Comparison of ENCODE assay signal across 8 cellular contexts in the genomic region with DNA sequence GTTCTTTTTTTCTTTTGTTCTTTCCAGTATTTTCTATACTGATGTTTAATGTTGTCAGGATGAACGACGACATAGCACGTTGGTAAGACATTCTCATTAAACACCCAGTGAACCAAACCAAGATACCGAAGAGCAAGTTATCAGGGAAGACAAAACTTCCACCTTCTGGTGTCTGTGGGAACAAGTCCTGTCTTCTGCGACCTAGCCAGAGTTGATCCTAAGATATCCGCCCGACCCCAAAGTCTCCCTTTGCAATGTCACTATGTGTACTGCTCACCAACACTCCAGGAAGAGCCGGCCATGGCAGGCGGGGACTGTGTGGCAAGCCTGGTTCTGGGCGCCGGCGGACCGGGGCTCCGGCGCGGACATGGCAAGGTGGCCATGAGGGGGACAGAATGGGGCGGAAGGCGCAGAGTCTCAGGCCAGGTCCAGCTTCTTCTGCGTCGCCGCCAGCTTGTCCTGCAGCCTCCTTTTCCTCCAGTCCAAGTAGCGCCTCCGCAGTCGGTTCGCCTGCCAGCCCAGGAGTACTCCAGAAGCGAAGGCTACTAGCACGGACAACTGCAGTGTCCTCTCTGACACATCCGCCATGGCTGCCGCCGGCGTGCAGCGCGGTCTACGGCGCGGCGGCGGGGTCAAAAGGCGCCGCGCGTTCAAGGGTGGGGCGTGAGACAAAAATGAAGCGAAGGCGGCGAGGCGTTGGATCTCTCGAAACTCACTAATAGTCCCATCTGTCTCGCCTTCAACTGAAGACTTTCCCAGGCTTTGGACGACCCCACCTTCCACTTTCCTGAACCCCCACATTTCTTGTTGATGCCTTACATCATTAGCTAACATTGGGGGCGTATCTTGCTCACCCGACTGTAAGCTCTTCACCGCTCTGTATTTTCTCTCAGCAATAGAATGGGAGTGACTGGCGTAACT. TPM values are rescaled to one million over a fixed set of nuclear protein-coding genes. Genes with fewer than 3 reads are reported as not detected.
DNase-seq lines count a peak whose midpoint lies in the region; ATAC-seq and TF ChIP-seq lines count a peak whose summit lies in the region.

A gene with protein sequence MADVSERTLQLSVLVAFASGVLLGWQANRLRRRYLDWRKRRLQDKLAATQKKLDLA (minus strand): TSS at position 610 of the 921 bp plus-strand sequence. CDS start 22 bp downstream, at position 588.

- H3K9me3 Mint-ChIP-seq in activated naive CD4-positive, alpha-beta T cell treated with anti-CD3 and anti-CD28 coated beads, Interleukin-2, amount 50 U/mL, for 24 hours = no peaks in the 10 kb centered on the region

- H3K27me3 ChIP-seq in HAP-1 (ENCODE audit: low read depth) (peaks cover 4% of the 10 kb centered on the region; the same call in 1 of the 2 replicates), MG63 (no peaks in the 10 kb centered on the region; the same call in none of the 2 replicates), osteoblast (ENCODE audit: insufficient read depth, low read length) (peaks cover 31% of the 10 kb centered on the region), thoracic aorta (replicated peaks; ENCODE audit: insufficient read depth) (no peaks in the 10 kb centered on the region)

- no peaks in the 10 kb centered on the region for H4K20me1 ChIP-seq in osteoblast (ENCODE audit: insufficient read depth, low read length)

- peak within 1 kb of the TSS; percentile 98 for H3K27ac Mint-ChIP-seq in activated naive CD4-positive, alpha-beta T cell treated with anti-CD3 and anti-CD28 coated beads, Interleukin-2, amount 50 U/mL, for 24 hours

- H3K27me3 Mint-ChIP-seq in activated naive CD4-positive, alpha-beta T cell treated with anti-CD3 and anti-CD28 coated beads, Interleukin-2, amount 50 U/mL, for 24 hours = peaks cover 16% of the 10 kb centered on the region

- H3K36me3 ChIP-seq in HAP-1 (replicated peaks) = peaks cover 13% of the 10 kb centered on the region
- peaks cover 15% of the 10 kb centered on the region for H3K36me3 ChIP-seq in MG63
- H3K36me3 ChIP-seq in osteoblast (ENCODE audit: insufficient read depth, low read length) = peaks cover 6% of the 10 kb centered on the region
- H3K36me3 ChIP-seq in thoracic aorta = no peaks in the 10 kb centered on the region

- H3K4me1 Mint-ChIP-seq in activated naive CD4-positive, alpha-beta T cell treated with anti-CD3 and anti-CD28 coated beads, Interleukin-2, amount 50 U/mL, for 24 hours = peaks cover 25% of the 10 kb centered on the region

- peak within 1 kb of the TSS; percentile 98 for H3K4me3 Mint-ChIP-seq in activated naive CD4-positive, alpha-beta T cell treated with anti-CD3 and anti-CD28 coated beads, Interleukin-2, amount 50 U/mL, for 24 hours

- TF ChIP-seq CTCF in osteoblast (IDR thresholded peaks at IDR 0.05; ENCODE audit: extremely low read depth, low read depth, low read length) (no peak), thoracic aorta (IDR thresholded peaks at IDR 0.05) (no peak)

- H3K4me2 ChIP-seq in osteoblast (ENCODE audit: insufficient read depth, low read length) = peak within 1 kb of the TSS; percentile 96

- peaks cover 7% of the 10 kb centered on the region for H3K4me1 ChIP-seq in HAP-1
- peaks cover 12% of the 10 kb centered on the region for H3K4me1 ChIP-seq in osteoblast (ENCODE audit: insufficient read depth, low read length)
- peaks cover 6 to 13% of the 10 kb centered on the region in 2 donors for H3K4me1 ChIP-seq in thoracic aorta (ENCODE audit: control insufficient read depth in 1 of 2, low read depth in 2 of 2)

- H2AFZ ChIP-seq in osteoblast (ENCODE audit: low read length) = peak within 1 kb of the TSS; percentile 99

- ATAC-seq in SK-N-SH treated with all-trans-retinoic acid at 6 μM for 48 hours (peak; percentile 97), thoracic aorta (ENCODE audit: insufficient number of reproducible peaks, low FRiP score, low read depth) (peak; percentile 68)

- peak; percentile 32 for DNase-seq in GM04503 (ENCODE audit: low read depth)
- peak; percentile 56 to 73 for DNase-seq in HAP-1 (ENCODE audit: low spot score in 2 of 2)
- DNase-seq in MG63 = peak; percentile 76
- peak; percentile 68 for DNase-seq in globus pallidus (ENCODE audit: low spot score)
- peak; percentile 91 for DNase-seq in osteoblast (ENCODE audit: insufficient read length, low spot score, missing footprints)
- DNase-seq in thoracic aorta (ENCODE audit: low spot score) = peak; percentile 7

- H3K4me3 ChIP-seq in HAP-1 (peak within 1 kb of the TSS; percentile 58), MG63 (peak within 1 kb of the TSS; percentile 92), osteoblast (ENCODE audit: insufficient read depth, low read length) (peak within 1 kb of the TSS; percentile 98), thoracic aorta (peak within 1 kb of the TSS; percentile 85)

- H3K27ac ChIP-seq in osteoblast (ENCODE audit: low read depth, low read length) (peak within 1 kb of the TSS; percentile 74), thoracic aorta (peak within 1 kb of the TSS; percentile 71 to 72)

- H3K9me3 ChIP-seq in HAP-1 (no peaks in the 10 kb centered on the region; the same call in 1 of the 2 replicates), MG63 (peaks cover 7% of the 10 kb centered on the region; the same call in 1 of the 2 replicates), osteoblast (ENCODE audit: low read depth, low read length) (no peaks in the 10 kb centered on the region), thoracic aorta (no peaks in the 10 kb centered on the region)

- H3K36me3 Mint-ChIP-seq in activated naive CD4-positive, alpha-beta T cell treated with anti-CD3 and anti-CD28 coated beads, Interleukin-2, amount 50 U/mL, for 24 hours = peaks cover 7% of the 10 kb centered on the region

- H3K79me2 ChIP-seq in osteoblast (ENCODE audit: insufficient read depth, low read length) = peaks cover 15% of the 10 kb centered on the region

- in situ Hi-C loops in HAP-1 (cut with MboI; ENCODE audit: low sequenced_read_pairs) = no loop called here

TF ChIP-seq in SK-N-SH treated with all-trans-retinoic acid at 6 μM for 48 hours, 23 proteins besides CTCF, POLR2A, EP300 and RAD21:
- TF ChIP-seq TOX (CRISPR knock-in tag; IDR thresholded peaks at IDR 0.05; ENCODE audit: borderline replicate concordance) (no peak), ARNTL (CRISPR knock-in tag; IDR thresholded peaks at IDR 0.05; ENCODE audit: borderline replicate concordance, low read depth) (no peak), ZFP3 (CRISPR knock-in tag; IDR thresholded peaks at IDR 0.05) (peak; percentile 71; the same call in 1 of the 2 replicates)
- TF ChIP-seq, protein P1, sequence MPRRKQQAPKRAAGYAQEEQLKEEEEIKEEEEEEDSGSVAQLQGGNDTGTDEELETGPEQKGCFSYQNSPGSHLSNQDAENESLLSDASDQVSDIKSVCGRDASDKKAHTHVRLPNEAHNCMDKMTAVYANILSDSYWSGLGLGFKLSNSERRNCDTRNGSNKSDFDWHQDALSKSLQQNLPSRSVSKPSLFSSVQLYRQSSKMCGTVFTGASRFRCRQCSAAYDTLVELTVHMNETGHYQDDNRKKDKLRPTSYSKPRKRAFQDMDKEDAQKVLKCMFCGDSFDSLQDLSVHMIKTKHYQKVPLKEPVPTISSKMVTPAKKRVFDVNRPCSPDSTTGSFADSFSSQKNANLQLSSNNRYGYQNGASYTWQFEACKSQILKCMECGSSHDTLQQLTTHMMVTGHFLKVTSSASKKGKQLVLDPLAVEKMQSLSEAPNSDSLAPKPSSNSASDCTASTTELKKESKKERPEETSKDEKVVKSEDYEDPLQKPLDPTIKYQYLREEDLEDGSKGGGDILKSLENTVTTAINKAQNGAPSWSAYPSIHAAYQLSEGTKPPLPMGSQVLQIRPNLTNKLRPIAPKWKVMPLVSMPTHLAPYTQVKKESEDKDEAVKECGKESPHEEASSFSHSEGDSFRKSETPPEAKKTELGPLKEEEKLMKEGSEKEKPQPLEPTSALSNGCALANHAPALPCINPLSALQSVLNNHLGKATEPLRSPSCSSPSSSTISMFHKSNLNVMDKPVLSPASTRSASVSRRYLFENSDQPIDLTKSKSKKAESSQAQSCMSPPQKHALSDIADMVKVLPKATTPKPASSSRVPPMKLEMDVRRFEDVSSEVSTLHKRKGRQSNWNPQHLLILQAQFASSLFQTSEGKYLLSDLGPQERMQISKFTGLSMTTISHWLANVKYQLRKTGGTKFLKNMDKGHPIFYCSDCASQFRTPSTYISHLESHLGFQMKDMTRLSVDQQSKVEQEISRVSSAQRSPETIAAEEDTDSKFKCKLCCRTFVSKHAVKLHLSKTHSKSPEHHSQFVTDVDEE (CRISPR knock-in tag; IDR thresholded peaks at IDR 0.05) = peak; percentile 39; the same call in 1 of the 2 replicates

RNA-seq across cellular contexts. Expression of the gene that starts here (rescaled TPM):
- 56.1 and 64.8 TPM in 2 replicates for total RNA-seq in MG63 (2014; rRNA removed; shearing (Covaris generic); ENCODE audit: low replicate concordance)
- total RNA-seq in osteoblast = 26.5 and 35.1 TPM in 2 replicates
- total RNA-seq in thoracic aorta = 100 to 1,000 TPM in 1 of 2 donors, 10 to 100 TPM in 1; 91.3 to 106 TPM

Comparison
In these comparisons a context has a peak if more than half of its experiments do, and no peak if none do; other contexts are left out.
1. Peak in every context shown above with its lines: DNase-seq, ATAC-seq, H3K4me3 ChIP-seq and H3K27ac ChIP-seq.
2. DNase-seq: peak in every context shown above with its lines; median percentile 91 in osteoblast; 76 in MG63; 68 in globus pallidus; 64 in HAP-1; 32 in GM04503; 7 in thoracic aorta.